Comparison of ENCODE assay signal across 22 cellular contexts in the genomic region with DNA sequence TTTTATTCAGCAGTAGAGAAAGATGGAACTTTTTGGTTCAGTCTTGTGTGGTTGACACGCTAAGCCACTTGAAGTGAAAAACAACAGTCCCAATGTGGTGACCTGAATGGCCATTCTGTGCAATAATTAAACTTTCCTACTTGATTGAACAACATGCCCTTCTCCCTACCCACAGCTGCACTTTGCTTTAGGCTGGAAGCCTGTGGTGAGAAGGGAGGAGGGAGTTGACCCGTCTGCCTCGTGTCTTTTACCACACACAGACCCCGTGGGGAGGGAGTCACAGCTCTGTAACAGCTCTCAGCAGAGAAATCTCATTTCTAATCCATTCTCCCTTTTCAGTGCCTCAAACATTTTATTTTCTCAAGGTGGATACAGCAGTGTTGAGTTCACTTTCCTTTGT.
DNase-seq lines count a peak whose midpoint lies in the region; ATAC-seq and TF ChIP-seq lines count a peak whose summit lies in the region.
"Had no signal": no experiment of that assay in that cellular context is flagged by ENCODE, and none has a peak within 500 bp of the region (broad histone marks: within the 10 kb centered on the region; RNA-seq: fewer than 3 reads in every experiment).

No MANE protein-coding gene starts in this region.

- in situ Hi-C loops in SK-MEL-5 (cut with HindIII; ENCODE audit: low pct_unique_long_range_greater_than_20kb, low sequenced_read_pairs) (no loop called here), GM13976 (cut with MboI; ENCODE audit: low sequenced_read_pairs, unreplicated experiment) (no loop called here)

- H3K27me3 Mint-ChIP-seq in osteocyte (ENCODE audit: unreplicated experiment) = no peaks in the 10 kb centered on the region

- DNase-seq in LHCN-M2 (ENCODE audit: low read depth) (peak; percentile 46), SK-MEL-5 (ENCODE audit: low read depth, low spot score) (peak; percentile 28), kidney glomerular epithelial cell (lab: John Stamatoyannopoulos, UW) (peak; percentile 27), osteocyte (ENCODE audit: extremely low spot score, unreplicated experiment) (no peak), GM13976 (ENCODE audit: low spot score) (no peak), T-helper 1 cell (no peak)
- DNase-seq: activated CD4-positive, alpha-beta T cell treated with anti-CD3 and anti-CD28 coated beads, Interleukin-2, amount 50 U/mL, for 48 hours; activated naive CD4-positive, alpha-beta T cell treated with Interleukin-2 at 50 U/mL for 16 hours; BE2C; effector CD8-positive, alpha-beta T cell; erythroblast; foreskin fibroblast; left ventricle myocardium inferior; midbrain; MM.1S; natural killer cell; NCI-H1436; ovary; spleen had no signal

- peak overlapping the region; percentile 1 for H3K4me3 Mint-ChIP-seq in osteocyte (ENCODE audit: unreplicated experiment)
- H3K4me3 Mint-ChIP-seq: natural killer cell, type B pancreatic cell had no signal

- H3K4me1 Mint-ChIP-seq in osteocyte (ENCODE audit: unreplicated experiment) = peaks cover 47% of the 10 kb centered on the region

- ATAC-seq in GM19467 (IDR thresholded peaks at IDR 0.05; ENCODE audit: unreplicated experiment) (no peak), HG02938 (IDR thresholded peaks at IDR 0.05; ENCODE audit: unreplicated experiment) (no peak)

- no peaks in the 10 kb centered on the region for H3K36me3 Mint-ChIP-seq in osteocyte (ENCODE audit: unreplicated experiment)
- H3K36me3 Mint-ChIP-seq: natural killer cell, type B pancreatic cell had no signal

- H3K27ac Mint-ChIP-seq in osteocyte (ENCODE audit: unreplicated experiment) = peak overlapping the region; percentile 45
- H3K27ac Mint-ChIP-seq: natural killer cell, type B pancreatic cell had no signal

- no peaks in the 10 kb centered on the region for H3K9me3 Mint-ChIP-seq in osteocyte (ENCODE audit: unreplicated experiment)
- H3K9me3 Mint-ChIP-seq: natural killer cell, type B pancreatic cell had no signal

- TF ChIP-seq CTCF in osteocyte (IDR thresholded peaks at IDR 0.05) (no peak), GM13976 (IDR thresholded peaks at IDR 0.05; ENCODE audit: borderline replicate concordance, control extremely low read depth, extremely low read depth, insufficient read depth, missing control alignments) (no peak)

Comparison
In these comparisons a context has a peak if more than half of its experiments do, and no peak if none do; other contexts are left out.
1. DNase-seq: peak in LHCN-M2 (single experiment), SK-MEL-5 (single experiment) and kidney glomerular epithelial cell (single experiment); none in osteocyte (single experiment), GM13976 (single experiment) and T-helper 1 cell (0 of 5).